Comparison of ENCODE assay signal across 1 cellular context in the genomic region with DNA sequence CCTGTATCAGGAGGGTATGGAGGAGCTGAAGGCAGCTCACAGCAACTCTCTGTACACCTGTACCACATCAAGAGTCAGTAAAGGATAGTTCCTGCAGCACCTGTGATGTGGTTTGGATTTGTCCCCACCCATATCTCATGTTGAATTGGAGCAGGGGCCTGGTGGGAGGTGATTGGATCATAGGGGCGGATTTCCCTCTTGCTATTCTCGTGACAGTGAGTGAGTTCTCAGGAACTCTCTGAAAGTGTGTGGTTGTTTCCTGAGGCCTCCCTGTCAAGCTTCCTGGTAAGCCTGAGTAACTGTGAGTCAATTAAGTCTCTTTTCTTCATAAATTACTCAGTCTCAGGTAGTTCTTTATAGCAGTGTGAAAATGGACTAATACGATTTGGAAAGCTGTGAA.
TF ChIP-seq lines count a peak whose summit lies in the region.

No MANE protein-coding gene starts in this region.

TF ChIP-seq in GM12878, 131 proteins besides CTCF, POLR2A, EP300 and RAD21:
- TF ChIP-seq, protein P1, sequence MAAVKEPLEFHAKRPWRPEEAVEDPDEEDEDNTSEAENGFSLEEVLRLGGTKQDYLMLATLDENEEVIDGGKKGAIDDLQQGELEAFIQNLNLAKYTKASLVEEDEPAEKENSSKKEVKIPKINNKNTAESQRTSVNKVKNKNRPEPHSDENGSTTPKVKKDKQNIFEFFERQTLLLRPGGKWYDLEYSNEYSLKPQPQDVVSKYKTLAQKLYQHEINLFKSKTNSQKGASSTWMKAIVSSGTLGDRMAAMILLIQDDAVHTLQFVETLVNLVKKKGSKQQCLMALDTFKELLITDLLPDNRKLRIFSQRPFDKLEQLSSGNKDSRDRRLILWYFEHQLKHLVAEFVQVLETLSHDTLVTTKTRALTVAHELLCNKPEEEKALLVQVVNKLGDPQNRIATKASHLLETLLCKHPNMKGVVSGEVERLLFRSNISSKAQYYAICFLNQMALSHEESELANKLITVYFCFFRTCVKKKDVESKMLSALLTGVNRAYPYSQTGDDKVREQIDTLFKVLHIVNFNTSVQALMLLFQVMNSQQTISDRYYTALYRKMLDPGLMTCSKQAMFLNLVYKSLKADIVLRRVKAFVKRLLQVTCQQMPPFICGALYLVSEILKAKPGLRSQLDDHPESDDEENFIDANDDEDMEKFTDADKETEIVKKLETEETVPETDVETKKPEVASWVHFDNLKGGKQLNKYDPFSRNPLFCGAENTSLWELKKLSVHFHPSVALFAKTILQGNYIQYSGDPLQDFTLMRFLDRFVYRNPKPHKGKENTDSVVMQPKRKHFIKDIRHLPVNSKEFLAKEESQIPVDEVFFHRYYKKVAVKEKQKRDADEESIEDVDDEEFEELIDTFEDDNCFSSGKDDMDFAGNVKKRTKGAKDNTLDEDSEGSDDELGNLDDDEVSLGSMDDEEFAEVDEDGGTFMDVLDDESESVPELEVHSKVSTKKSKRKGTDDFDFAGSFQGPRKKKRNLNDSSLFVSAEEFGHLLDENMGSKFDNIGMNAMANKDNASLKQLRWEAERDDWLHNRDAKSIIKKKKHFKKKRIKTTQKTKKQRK (IDR thresholded peaks at IDR 0.05; ENCODE audit: low read depth, low read length): no peak
- peak; percentile 24; the same call in 1 of the 2 replicates for TF ChIP-seq RUNX3 (IDR thresholded peaks at IDR 0.05; ENCODE audit: low read length)
